9 cellular contexts compared by ENCODE assay signal in genomic region chr3:112676659-112677234, GRCh38. TPM values are rescaled to one million over a fixed set of nuclear protein-coding genes. Genes with fewer than 3 reads are reported as not detected.
DNase-seq lines count a peak whose midpoint lies in the region; ATAC-seq and TF ChIP-seq lines count a peak whose summit lies in the region.
"Had no signal": no experiment of that assay in that cellular context is flagged by ENCODE, and none has a peak within 500 bp of the region (broad histone marks: within the 10 kb centered on the region; RNA-seq: fewer than 3 reads in every experiment).

No MANE protein-coding gene starts in this region.

- no peak for TF ChIP-seq CTCF in AG10803 (conservative IDR thresholded peaks at IDR 0.05; ENCODE audit: low read length)

- peak overlapping the region; percentile 24 for H3K4me3 ChIP-seq in AG10803 (ENCODE audit: low read length)
- H3K4me3 ChIP-seq: HAP-1 had no signal

- peak; percentile 96 for DNase-seq in AG10803 (ENCODE audit: low read depth)
- peak; percentile 37 for DNase-seq in GM19238 (ENCODE audit: insufficient read length, low spot score)
- peak; percentile 88 for DNase-seq in NOMO-1 treated with dmso at 0.1 percent for 144 hours (lab: John Stamatoyannopoulos, UW; ENCODE audit: unreplicated experiment)
- peak; percentile 40 for DNase-seq in activated CD8-positive, alpha-beta memory T cell treated with anti-CD3 and anti-CD28 coated beads, Interleukin-2, amount 50 U/mL, for 1 hour (ENCODE audit: extremely low read depth)
- peak; percentile 68 for DNase-seq in occipital lobe (lab: John Stamatoyannopoulos, UW)
- peak; percentile 52 for DNase-seq in superior temporal gyrus (ENCODE audit: extremely low spot score)

- ATAC-seq in HG03196 (IDR thresholded peaks at IDR 0.05; ENCODE audit: unreplicated experiment) (peak; percentile 99), esophagus mucosa (peak; percentile 96)

RNA-seq across cellular contexts. Expression of gene CCDC80, which starts 35.8 kb away (rescaled TPM):
- 13.2 TPM for total RNA-seq in esophagus mucosa
- 5.1 TPM for total RNA-seq in occipital lobe

Comparison
In these comparisons a context has a peak if more than half of its experiments do, and no peak if none do; other contexts are left out.
1. Peak in every context shown above with its lines: DNase-seq, ATAC-seq and H3K4me3 ChIP-seq.
2. DNase-seq: peak in every context shown above with its lines; median percentile 96 in AG10803; 88 in NOMO-1 treated with dmso at 0.1 percent for 144 hours; 68 in occipital lobe; 52 in superior temporal gyrus; 40 in activated CD8-positive, alpha-beta memory T cell treated with anti-CD3 and anti-CD28 coated beads, Interleukin-2, amount 50 U/mL, for 1 hour; 37 in GM19238.